ENCODE assay signal across 11 cellular contexts in the genomic region with DNA sequence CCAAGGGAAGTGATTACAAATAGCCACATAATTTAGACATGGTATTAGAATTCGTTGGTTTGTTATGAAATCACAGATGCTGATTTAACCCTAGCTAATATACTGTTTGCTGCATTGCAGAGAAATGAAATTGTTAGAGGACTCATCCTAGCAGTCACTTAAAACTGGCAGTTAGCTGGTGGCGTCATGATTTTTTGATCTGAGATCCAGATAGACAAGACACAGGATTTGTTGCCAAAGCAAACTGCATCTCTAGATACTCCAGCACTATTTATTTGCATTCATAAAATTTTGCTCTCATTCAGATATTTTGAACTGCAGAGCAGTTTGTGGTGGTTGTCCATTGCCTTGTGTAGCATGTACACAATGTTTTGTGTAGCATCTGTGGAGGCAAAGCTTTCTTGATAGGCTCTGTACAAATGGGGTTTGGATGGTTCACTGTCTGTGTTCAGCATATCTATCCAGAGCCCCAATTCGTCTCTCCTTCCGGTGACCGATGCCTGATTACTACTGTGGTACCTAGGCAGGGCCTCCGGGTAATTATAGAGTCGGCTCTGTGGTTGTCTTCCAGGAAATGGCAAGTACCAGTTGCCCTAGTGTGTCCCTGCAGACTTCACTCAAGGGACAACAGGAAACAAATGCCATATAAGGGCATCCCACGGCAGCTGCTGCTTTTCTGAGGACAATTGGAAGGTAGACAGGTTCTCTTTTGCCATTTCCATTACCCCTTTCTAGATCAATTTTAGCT. TPM values are rescaled to one million over a fixed set of nuclear protein-coding genes. Genes with fewer than 3 reads are reported as not detected.
DNase-seq lines count a peak whose midpoint lies in the region; ATAC-seq, FAIRE-seq and TF ChIP-seq lines count a peak whose summit lies in the region.
"Had no signal": no experiment of that assay in that cellular context is flagged by ENCODE, and none has a peak within 500 bp of the region (broad histone marks: within the 10 kb centered on the region; RNA-seq: fewer than 3 reads in every experiment).

No MANE protein-coding gene starts in this region.

- WGBS in HepG2 (ENCODE audit: low lambda C conversion rate): 24% methylated on average over 6 of the region's 8 CpGs

- H3K79me2 ChIP-seq in HepG2 (ENCODE audit: insufficient read depth, low read length): no peaks in the 10 kb centered on the region

- no TSS peak for BruUV-seq in HepG2 (replicated peaks; lab: Mats Ljungman, UMichigan)

- H3K4me3 ChIP-seq in HepG2 (replicated peaks in 1 of 3; ENCODE audit: insufficient read depth in 1 of 3, low read depth in 2 of 3, low read length in 3 of 3): no peak overlapping the region
- H3K4me3 ChIP-seq: gastrocnemius medialis had no signal

- no peaks in the 10 kb centered on the region for H3K36me3 ChIP-seq in HepG2 (replicated peaks in 1 of 2; ENCODE audit: control insufficient read depth in 1 of 2, insufficient read depth in 2 of 2, low read length in 2 of 2)
- H3K36me3 ChIP-seq: gastrocnemius medialis had no signal

- no peak for FAIRE-seq in HepG2 (lab: Jason Lieb, UNC)
- no peak for FAIRE-seq in D721Med (lab: Jason Lieb, UNC)

- intact Hi-C loops in HepG2 (cut with micrococcal nuclease; ENCODE audit: unreplicated experiment): no loop called here

- no peaks in the 10 kb centered on the region for H3K4me1 ChIP-seq in HepG2 (ENCODE audit: insufficient read depth, low read length)
- H3K4me1 ChIP-seq: gastrocnemius medialis had no signal

- CTCF ChIA-PET in HepG2 (lab: Yijun Ruan, JAX; ENCODE audit: low intra/inter-chr PET ratio, low total read pairs): no interaction called here

- no peaks in the 10 kb centered on the region for H3K27me3 ChIP-seq in HepG2 (ENCODE audit: control insufficient read depth in 1 of 2, insufficient read depth in 2 of 2, low read length in 2 of 2)
- H3K27me3 ChIP-seq: gastrocnemius medialis had no signal

- no peak for TF ChIP-seq POLR2A in HepG2 (IDR thresholded peaks at IDR 0.05; ENCODE audit: insufficient read depth in 1 of 2, low read depth in 2 of 2, low read length in 2 of 2)

- H3K9ac ChIP-seq in HepG2 (ENCODE audit: insufficient read depth, low read depth, low read length): no peak overlapping the region

- no peak for TF ChIP-seq CTCF in HepG2 (CRISPR knock-in tag; IDR thresholded peaks at IDR 0.05)
- no peak for TF ChIP-seq CTCF in D721Med (IDR thresholded peaks at IDR 0.05; ENCODE audit: insufficient read depth, missing control alignments)

- POLR2A ChIA-PET in HepG2 (lab: Yijun Ruan, JAX): no interaction called here

- H3K27ac ChIP-seq in HepG2 (ENCODE audit: extremely low read length, insufficient read depth, low read length): no peak overlapping the region
- H3K27ac ChIP-seq: gastrocnemius medialis had no signal

- ATAC-seq in HG02852 (IDR thresholded peaks at IDR 0.05; ENCODE audit: unreplicated experiment) (peak; percentile 96), HepG2 (no peak)
- peak; percentile 87 to 90 for ATAC-seq in activated CD4-positive, CD25-positive, alpha-beta regulatory T cell treated with anti-CD3 and anti-CD28 coated beads, Interleukin-2, amount 50 U/mL, for 24 hours

- H3K9me3 ChIP-seq in HepG2 (ENCODE audit: low read length): no peaks in the 10 kb centered on the region
- H3K9me3 ChIP-seq: gastrocnemius medialis had no signal

- no peak for TF ChIP-seq RAD21 in HepG2 (CRISPR knock-in tag; IDR thresholded peaks at IDR 0.05)

- no peaks in the 10 kb centered on the region for H4K20me1 ChIP-seq in HepG2 (ENCODE audit: insufficient read depth, low read length)

- in situ Hi-C loops in HepG2 (cut with HindIII; ENCODE audit: extremely low pct_ligation_motif_present, low pct_unique_long_range_greater_than_20kb): no loop called here

- DNase-seq in NCI-H146 (lab: John Stamatoyannopoulos, UW) (peak; percentile 28), NCI-H146 treated with DMSO at 0.1 percent for 48 hours (lab: John Stamatoyannopoulos, UW; ENCODE audit: unreplicated experiment) (no peak), NCI-H1436 treated with DMSO at 0.1 percent for 48 hours (lab: John Stamatoyannopoulos, UW) (peak; percentile 24), HepG2 (ENCODE audit: low spot score) (no peak), DMS79 (lab: John Stamatoyannopoulos, UW) (no peak), D721Med (ENCODE audit: insufficient read length, low spot score) (no peak)

- TF ChIP-seq EP300 in HepG2 (IDR thresholded peaks at IDR 0.05; ENCODE audit: low read depth in 2 of 2, low read length in 2 of 2) (no peak), HepG2 (CRISPR knock-in tag; IDR thresholded peaks at IDR 0.05; ENCODE audit: borderline replicate concordance) (no peak)

- no peak overlapping the region for H3K4me2 ChIP-seq in HepG2 (ENCODE audit: low read depth, low read length)

- no peak overlapping the region for H2AFZ ChIP-seq in HepG2 (ENCODE audit: low read length)

TF ChIP-seq in HepG2, 621 proteins besides CTCF, POLR2A, EP300 and RAD21:
- TF ChIP-seq SRF (IDR thresholded peaks at IDR 0.05; ENCODE audit: low read depth, low read length) (peak; percentile 94), NR1H2 (CRISPR knock-in tag; IDR thresholded peaks at IDR 0.05; ENCODE audit: borderline replicate concordance, low read depth) (no peak)
TF ChIP-seq in HepG2: peak in this region for 1.

RNA-seq across cellular contexts. Expression of gene SPARCL1, which starts 30.1 kb away (rescaled TPM):
- total RNA-seq in HepG2 (2016; rRNA removed; fragmentation: Illumina TruSeq; extraction: Trizol): 0.04 TPM in 1 of 2 replicates, not detected in the other
- total RNA-seq in HepG2 (2016; cell fraction: cytosol; rRNA removed; fragmentation: Illumina TruSeq; extraction: Trizol; ENCODE audit: low read depth): not detected in 2 replicates
- total RNA-seq in HepG2 (2016; cell fraction: insoluble cytoplasmic fraction; rRNA removed; fragmentation: Illumina TruSeq; extraction: Trizol): not detected in 2 replicates
- total RNA-seq in HepG2 (2016; cell fraction: membrane; rRNA removed; fragmentation: Illumina TruSeq; extraction: Trizol): not detected in 2 replicates
- not detected in 2 replicates for total RNA-seq in HepG2 (2016; cell fraction: nucleus; rRNA removed; fragmentation: Illumina TruSeq; extraction: Trizol)
- polyA plus RNA-seq in HepG2 (2011; rRNA removed): not detected in 2 replicates
- not detected in 2 replicates for polyA plus RNA-seq in HepG2 (2011; cell fraction: cytosol; rRNA removed)
- polyA plus RNA-seq in HepG2 (2011; cell fraction: nucleus; rRNA removed): not detected in 2 replicates
- polyA plus RNA-seq in HepG2 (2012): not detected in 2 replicates
- polyA plus RNA-seq in HepG2 (2016; cell fraction: cytosol; fragmentation: Illumina TruSeq; extraction: Trizol; ENCODE audit: low read depth): not detected in 2 replicates
- polyA plus RNA-seq in HepG2 (2016; cell fraction: insoluble cytoplasmic fraction; fragmentation: Illumina TruSeq; extraction: Trizol; ENCODE audit: low read depth): 0.09 TPM in 2 replicates
- not detected in 2 replicates for polyA plus RNA-seq in HepG2 (2016; cell fraction: membrane; fragmentation: Illumina TruSeq; extraction: Trizol; ENCODE audit: low read depth)
- not detected in 2 replicates for polyA plus RNA-seq in HepG2 (2016; cell fraction: nucleus; fragmentation: Illumina TruSeq; extraction: Trizol; ENCODE audit: insufficient read depth, low read depth)
- polyA minus RNA-seq in HepG2 (2011; rRNA and poly(A)+ RNA removed; ENCODE audit: low replicate concordance): not detected in 2 replicates
- polyA minus RNA-seq in HepG2 (2011; cell fraction: cytosol; rRNA and poly(A)+ RNA removed): not detected in 2 replicates
- not detected in 2 replicates for polyA minus RNA-seq in HepG2 (2011; cell fraction: nucleus; rRNA and poly(A)+ RNA removed)
- total RNA-seq: T-helper 2 cell treated with Interferon-gamma antibody and Interleukin-4, amounts not matched to agents 100 ng/mL and 5 ng/mL, for 36 hours had no signal

RNA-seq across cellular contexts. Expression of gene DSPP, which starts 49.1 kb away (rescaled TPM):
- total RNA-seq in HepG2 (2016; rRNA removed; fragmentation: Illumina TruSeq; extraction: Trizol): not detected in 2 replicates
- not detected in 2 replicates for total RNA-seq in HepG2 (2016; cell fraction: cytosol; rRNA removed; fragmentation: Illumina TruSeq; extraction: Trizol; ENCODE audit: low read depth)
- total RNA-seq in HepG2 (2016; cell fraction: insoluble cytoplasmic fraction; rRNA removed; fragmentation: Illumina TruSeq; extraction: Trizol): not detected in 2 replicates
- total RNA-seq in HepG2 (2016; cell fraction: membrane; rRNA removed; fragmentation: Illumina TruSeq; extraction: Trizol): not detected in 2 replicates
- not detected in 2 replicates for total RNA-seq in HepG2 (2016; cell fraction: nucleus; rRNA removed; fragmentation: Illumina TruSeq; extraction: Trizol)
- not detected in 2 replicates for polyA plus RNA-seq in HepG2 (2011; rRNA removed)
- not detected in 2 replicates for polyA plus RNA-seq in HepG2 (2011; cell fraction: cytosol; rRNA removed)
- not detected in 2 replicates for polyA plus RNA-seq in HepG2 (2011; cell fraction: nucleus; rRNA removed)
- polyA plus RNA-seq in HepG2 (2012): not detected in 2 replicates
- polyA plus RNA-seq in HepG2 (2016; cell fraction: cytosol; fragmentation: Illumina TruSeq; extraction: Trizol; ENCODE audit: low read depth): not detected in 2 replicates
- polyA plus RNA-seq in HepG2 (2016; cell fraction: insoluble cytoplasmic fraction; fragmentation: Illumina TruSeq; extraction: Trizol; ENCODE audit: low read depth): not detected in 2 replicates
- polyA plus RNA-seq in HepG2 (2016; cell fraction: membrane; fragmentation: Illumina TruSeq; extraction: Trizol; ENCODE audit: low read depth): not detected in 2 replicates
- polyA plus RNA-seq in HepG2 (2016; cell fraction: nucleus; fragmentation: Illumina TruSeq; extraction: Trizol; ENCODE audit: insufficient read depth, low read depth): not detected in 2 replicates
- polyA minus RNA-seq in HepG2 (2011; rRNA and poly(A)+ RNA removed; ENCODE audit: low replicate concordance): not detected in 2 replicates
- polyA minus RNA-seq in HepG2 (2011; cell fraction: cytosol; rRNA and poly(A)+ RNA removed): not detected in 2 replicates
- not detected in 2 replicates for polyA minus RNA-seq in HepG2 (2011; cell fraction: nucleus; rRNA and poly(A)+ RNA removed)
- total RNA-seq: gastrocnemius medialis; T-helper 2 cell treated with Interferon-gamma antibody and Interleukin-4, amounts not matched to agents 100 ng/mL and 5 ng/mL, for 36 hours; urinary bladder had no signal
- polyA plus RNA-seq: urinary bladder had no signal

Comparison
In these comparisons a context has a peak if more than half of its experiments do, and no peak if none do; other contexts are left out.
1. DNase-seq: peak in NCI-H146 (single experiment) and NCI-H1436 treated with DMSO at 0.1 percent for 48 hours (single experiment); none in NCI-H146 treated with DMSO at 0.1 percent for 48 hours (single experiment), HepG2 (single experiment), DMS79 (single experiment) and D721Med (single experiment).